Comparison of ENCODE assay signal across 6 cellular contexts in genomic region chr11:46675288-46675851, GRCh38. TPM values are rescaled to one million over a fixed set of nuclear protein-coding genes. Genes with fewer than 3 reads are reported as not detected.
DNase-seq lines count a peak whose midpoint lies in the region; ATAC-seq, FAIRE-seq and TF ChIP-seq lines count a peak whose summit lies in the region.

No MANE protein-coding gene starts in this region.

- H3K4me1 ChIP-seq in astrocyte (ENCODE audit: insufficient read depth, low read length) (peaks cover 19% of the 10 kb centered on the region), mucosa of stomach (ENCODE audit: control insufficient read depth, insufficient read depth, low read length) (peaks cover 28% of the 10 kb centered on the region), neural progenitor cell (peaks cover 8% of the 10 kb centered on the region)

- H3K4me2 ChIP-seq in astrocyte (ENCODE audit: low read length) (peak overlapping the region; percentile 14), neural progenitor cell (no peak overlapping the region)

- peaks cover 8% of the 10 kb centered on the region for H4K20me1 ChIP-seq in astrocyte (ENCODE audit: insufficient read depth, low read length)
- H4K20me1 ChIP-seq in neural progenitor cell (ENCODE audit: low read depth) = no peaks in the 10 kb centered on the region

- H3K36me3 Mint-ChIP-seq in astrocyte (ENCODE audit: low read depth, unreplicated experiment) = peaks cover 31% of the 10 kb centered on the region
- H3K36me3 Mint-ChIP-seq in neural progenitor cell = peaks cover 14% of the 10 kb centered on the region

- ATAC-seq in HG02970 (IDR thresholded peaks at IDR 0.05; ENCODE audit: low FRiP score, unreplicated experiment) (no peak), GM18520 (IDR thresholded peaks at IDR 0.05; ENCODE audit: unreplicated experiment) (no peak)

- H2AFZ ChIP-seq in astrocyte (ENCODE audit: low read depth, low read length) (no peak overlapping the region), neural progenitor cell (replicated peaks) (no peak overlapping the region)

- H3K27ac ChIP-seq in astrocyte (ENCODE audit: low read depth, low read length) (peak overlapping the region; percentile 47), neural progenitor cell (no peak overlapping the region)

- H3K36me3 ChIP-seq in astrocyte (ENCODE audit: insufficient read depth, low read length) (peaks cover 36% of the 10 kb centered on the region), mucosa of stomach (ENCODE audit: control insufficient read depth, insufficient read depth, low read length) (peaks cover 27% of the 10 kb centered on the region), neural progenitor cell (no peaks in the 10 kb centered on the region)

- H3F3A ChIP-seq in neural progenitor cell (ENCODE audit: low read depth) = peaks cover 8% of the 10 kb centered on the region

- no peak for FAIRE-seq in astrocyte (lab: Jason Lieb, UNC)

- peak overlapping the region; percentile 62 for H3K27ac Mint-ChIP-seq in astrocyte (ENCODE audit: unreplicated experiment)
- H3K27ac Mint-ChIP-seq in neural progenitor cell = no peak overlapping the region

- H3K27me3 Mint-ChIP-seq in astrocyte (ENCODE audit: low read depth, unreplicated experiment) = no peaks in the 10 kb centered on the region
- peaks cover 4% of the 10 kb centered on the region for H3K27me3 Mint-ChIP-seq in neural progenitor cell (ENCODE audit: insufficient read depth, low read depth)

- H3K9me3 ChIP-seq in astrocyte (ENCODE audit: insufficient read depth, low read depth, low read length) (no peaks in the 10 kb centered on the region), mucosa of stomach (ENCODE audit: control insufficient read depth, low read length) (no peaks in the 10 kb centered on the region), neural progenitor cell (ENCODE audit: low read depth) (no peaks in the 10 kb centered on the region)

- H3K4me3 ChIP-seq in astrocyte (ENCODE audit: insufficient read depth, low read depth, low read length) = no peak overlapping the region
- H3K4me3 ChIP-seq in mucosa of stomach (ENCODE audit: low read length) = no peak overlapping the region
- no peak overlapping the region for H3K4me3 ChIP-seq in neural progenitor cell

- DNase-seq in ELF-1 (ENCODE audit: low read depth, low spot score) (peak; percentile 63), astrocyte (ENCODE audit: low read depth) (peak; percentile 63), neural progenitor cell (ENCODE audit: low spot score) (no peak)

- TF ChIP-seq CTCF in astrocyte (IDR thresholded peaks at IDR 0.05; ENCODE audit: insufficient read depth, low read depth, low read length) (no peak), neural progenitor cell (IDR thresholded peaks at IDR 0.05) (no peak)

- no peak overlapping the region for H3K9ac ChIP-seq in astrocyte (ENCODE audit: low read length)
- H3K9ac ChIP-seq in mucosa of stomach (ENCODE audit: low read length) = peak overlapping the region; percentile 47
- H3K9ac ChIP-seq in neural progenitor cell = no peak overlapping the region

- no peaks in the 10 kb centered on the region for H3K27me3 ChIP-seq in astrocyte (ENCODE audit: insufficient read depth, low read length)
- H3K27me3 ChIP-seq in mucosa of stomach (ENCODE audit: control insufficient read depth, insufficient read depth, low read length) = no peaks in the 10 kb centered on the region
- H3K27me3 ChIP-seq in neural progenitor cell = no peaks in the 10 kb centered on the region

- H3K4me1 Mint-ChIP-seq in astrocyte (ENCODE audit: low read depth, unreplicated experiment) = peaks cover 23% of the 10 kb centered on the region
- H3K4me1 Mint-ChIP-seq in neural progenitor cell = peaks cover 7% of the 10 kb centered on the region

- no peaks in the 10 kb centered on the region for H3K79me2 ChIP-seq in astrocyte (ENCODE audit: insufficient read depth, low read length)
- H3K79me2 ChIP-seq in neural progenitor cell (ENCODE audit: low read depth) = no peaks in the 10 kb centered on the region

- no peaks in the 10 kb centered on the region for H3K9me3 Mint-ChIP-seq in astrocyte (ENCODE audit: unreplicated experiment)
- H3K9me3 Mint-ChIP-seq in neural progenitor cell = no peaks in the 10 kb centered on the region

- no peak overlapping the region for H3K4me3 Mint-ChIP-seq in astrocyte (ENCODE audit: unreplicated experiment)
- no peak overlapping the region for H3K4me3 Mint-ChIP-seq in neural progenitor cell

RNA-seq across cellular contexts. Expression of gene ARHGAP1, which starts 25.0 kb away (rescaled TPM):
- total RNA-seq in astrocyte = 116 and 129 TPM in 2 replicates
- total RNA-seq in neural progenitor cell (ENCODE audit: low replicate concordance) = 8.1 and 11.8 TPM in 2 replicates

RNA-seq across cellular contexts. Expression of gene ZNF408, which starts 25.5 kb away (rescaled TPM):
- total RNA-seq in astrocyte (18.3 and 20.3 TPM in 2 replicates), neural progenitor cell (ENCODE audit: low replicate concordance) (2.8 and 10.7 TPM in 2 replicates)

RNA-seq across cellular contexts. Expression of gene F2, which starts 43.6 kb away (rescaled TPM):
- total RNA-seq in astrocyte (0.57 and 0.60 TPM in 2 replicates), neural progenitor cell (ENCODE audit: low replicate concordance) (0.06 TPM in 1 of 2 replicates, not detected in the other)

RNA-seq across cellular contexts. Expression of gene ATG13, which starts 58.0 kb away (rescaled TPM):
- total RNA-seq in astrocyte (116 and 117 TPM in 2 replicates), neural progenitor cell (ENCODE audit: low replicate concordance) (75.4 and 88.5 TPM in 2 replicates)

RNA-seq across cellular contexts. Expression of gene HARBI1, which starts 58.3 kb away (rescaled TPM):
- 7.9 and 8.1 TPM in 2 replicates for total RNA-seq in astrocyte
- 4.6 and 5.3 TPM in 2 replicates for total RNA-seq in neural progenitor cell (ENCODE audit: low replicate concordance)
